ENCODE assay signal across 13 cellular contexts in the genomic region with DNA sequence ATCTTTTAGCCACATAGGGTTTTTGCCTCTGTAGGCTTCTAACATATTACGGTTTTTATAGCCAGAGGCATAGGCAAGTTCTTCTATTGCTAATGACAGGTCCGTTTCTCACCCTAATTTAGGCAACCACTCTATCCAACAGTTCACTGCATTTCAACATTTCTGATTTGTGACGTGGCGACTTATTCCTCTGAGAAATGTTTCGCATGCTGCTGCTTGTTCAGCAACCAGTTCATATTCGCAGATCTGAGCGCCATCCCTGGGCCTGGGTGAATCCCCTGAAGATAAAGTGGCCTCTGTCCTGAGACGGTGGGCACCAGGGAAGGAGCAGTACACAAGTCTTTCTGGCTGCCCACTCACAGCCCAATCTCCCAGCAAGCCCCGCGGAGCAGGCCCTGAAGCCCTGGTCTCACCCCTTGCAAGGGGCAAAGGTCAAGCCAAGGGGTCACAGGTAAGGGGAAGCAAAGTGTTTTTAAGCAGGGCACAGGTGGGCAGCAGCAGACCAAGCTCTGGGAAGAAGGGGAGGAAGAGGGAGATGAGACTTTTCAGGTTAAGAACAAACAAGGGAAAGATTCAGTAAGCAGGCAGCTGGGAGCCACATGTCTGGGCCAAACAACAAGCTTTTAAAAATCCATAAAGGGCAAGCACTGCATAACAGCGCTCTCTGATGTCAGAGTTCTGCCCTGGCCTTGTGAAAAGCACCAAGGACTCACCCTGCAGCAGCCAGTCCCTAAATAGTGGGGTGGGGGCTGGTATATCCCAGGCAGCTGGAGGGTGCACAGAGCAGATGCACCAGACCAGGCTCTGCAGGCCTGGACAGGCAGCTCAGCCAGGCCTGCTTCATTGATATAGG. TPM values are rescaled to one million over a fixed set of nuclear protein-coding genes. Genes with fewer than 3 reads are reported as not detected.
DNase-seq lines count a peak whose midpoint lies in the region; ATAC-seq and TF ChIP-seq lines count a peak whose summit lies in the region.
"Had no signal": no experiment of that assay in that cellular context is flagged by ENCODE, and none has a peak within 500 bp of the region (broad histone marks: within the 10 kb centered on the region; RNA-seq: fewer than 3 reads in every experiment).

No MANE protein-coding gene starts in this region.

- DNase-seq in DMS153 (lab: John Stamatoyannopoulos, UW) (peak; percentile 30), DMS153 treated with DMSO at 0.1 percent for 48 hours (lab: John Stamatoyannopoulos, UW; ENCODE audit: unreplicated experiment) (no peak), SK-N-MC (ENCODE audit: low read depth, low spot score) (no peak), islet precursor cell (peak; percentile 73), type B pancreatic cell (ENCODE audit: extremely low spot score, unreplicated experiment) (no peak), CD1c-positive myeloid dendritic cell (ENCODE audit: extremely low spot score) (no peak)
- DNase-seq: activated T-cell treated with anti-CD3 and anti-CD28 coated beads, Interleukin-2, amount 50 U/mL, for 72 hours; NCI-H1092; right lobe of liver had no signal

- H3K27ac Mint-ChIP-seq in type B pancreatic cell, result peak overlapping the region; percentile 66
- H3K27ac Mint-ChIP-seq: activated T-cell treated with anti-CD3 and anti-CD28 coated beads, Interleukin-2, amount 50 U/mL, for 72 hours had no signal

- no peaks in the 10 kb centered on the region for H3K36me3 Mint-ChIP-seq in type B pancreatic cell

- H3K36me3 ChIP-seq in SK-N-MC (ENCODE audit: insufficient read depth, low read length), result no peaks in the 10 kb centered on the region
- H3K36me3 ChIP-seq: gastroesophageal sphincter, right lobe of liver had no signal

- no peak for TF ChIP-seq CTCF in type B pancreatic cell (conservative IDR thresholded peaks at IDR 0.05)

- H3K4me3 ChIP-seq in SK-N-MC, result no peak overlapping the region
- H3K4me3 ChIP-seq: gastroesophageal sphincter, right lobe of liver had no signal

- peaks cover 27% of the 10 kb centered on the region for H3K4me1 Mint-ChIP-seq in type B pancreatic cell (ENCODE audit: unreplicated experiment)

- H3K4me3 Mint-ChIP-seq in type B pancreatic cell, result no peak overlapping the region
- H3K4me3 Mint-ChIP-seq: activated T-cell treated with anti-CD3 and anti-CD28 coated beads, Interleukin-2, amount 50 U/mL, for 72 hours had no signal

- no peak overlapping the region for H3K27ac ChIP-seq in SK-N-MC
- H3K27ac ChIP-seq: 22Rv1, gastroesophageal sphincter, right lobe of liver had no signal

- H3K9me3 Mint-ChIP-seq in type B pancreatic cell, result no peaks in the 10 kb centered on the region
- H3K9me3 Mint-ChIP-seq: activated T-cell treated with anti-CD3 and anti-CD28 coated beads, Interleukin-2, amount 50 U/mL, for 72 hours had no signal

- ATAC-seq in GM19455 (IDR thresholded peaks at IDR 0.05; ENCODE audit: unreplicated experiment) (no peak), HG03460 (IDR thresholded peaks at IDR 0.05; ENCODE audit: unreplicated experiment) (no peak)
- ATAC-seq: activated T-cell treated with anti-CD3 and anti-CD28 coated beads, Interleukin-2, amount 50 U/mL, for 72 hours; gastroesophageal sphincter had no signal

- peaks cover 3% of the 10 kb centered on the region for H3K27me3 Mint-ChIP-seq in type B pancreatic cell

- H3K9ac ChIP-seq in SK-N-MC (ENCODE audit: insufficient read length), result peak overlapping the region; percentile 30

- no peaks in the 10 kb centered on the region for H3K9me3 ChIP-seq in SK-N-MC (ENCODE audit: low read depth, low read length)
- H3K9me3 ChIP-seq: gastroesophageal sphincter, right lobe of liver had no signal

RNA-seq across cellular contexts. Expression of gene COX7A2L, which starts 10.8 kb away (rescaled TPM):
- total RNA-seq in type B pancreatic cell (ENCODE audit: low replicate concordance), result 93.2 and 95.5 TPM in 2 replicates

Comparison
In these comparisons a context has a peak if more than half of its experiments do, and no peak if none do; other contexts are left out.
1. DNase-seq: peak in DMS153 (single experiment) and islet precursor cell (single experiment); none in DMS153 treated with DMSO at 0.1 percent for 48 hours (single experiment), SK-N-MC (single experiment), type B pancreatic cell (single experiment) and CD1c-positive myeloid dendritic cell (single experiment).